ENCODE assay signal across 16 cellular contexts in the genomic region with DNA sequence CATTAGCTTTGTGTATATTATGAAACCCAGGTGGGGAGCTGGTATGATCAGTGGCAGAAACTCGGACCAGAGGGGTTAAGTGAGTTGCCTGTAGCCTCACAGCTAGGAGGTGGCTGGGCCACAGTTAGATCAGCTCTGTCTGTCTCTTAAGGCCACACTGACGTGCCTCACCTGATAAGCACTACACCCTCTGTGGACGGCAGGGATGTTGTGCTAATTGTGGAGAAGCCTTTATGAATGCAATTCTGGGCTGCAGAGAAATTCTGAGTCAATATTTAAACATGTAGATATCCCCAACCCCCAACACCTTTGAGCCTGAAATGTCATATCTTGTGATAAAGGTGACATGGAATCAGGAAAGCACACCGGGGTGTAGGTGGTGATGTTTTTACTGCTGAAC.
"Had no signal": no experiment of that assay in that cellular context is flagged by ENCODE, and none has a peak within 500 bp of the region (broad histone marks: within the 10 kb centered on the region; RNA-seq: fewer than 3 reads in every experiment).

No MANE protein-coding gene starts in this region.

- H3K4me1 ChIP-seq: left ventricle myocardium inferior, tibial nerve, uterus had no signal

- H3K36me3 ChIP-seq: left ventricle myocardium inferior, tibial nerve, uterus had no signal

- DNase-seq: activated CD4-positive, alpha-beta memory T cell treated with anti-CD3 and anti-CD28 coated beads, Interleukin-2, amount 10 ng/mL, durations not matched to agents 7 days and 5 days; activated CD4-positive, alpha-beta T cell treated with anti-CD3 and anti-CD28 coated beads for 48 hours; activated CD4-positive, CD25-positive, alpha-beta regulatory T cell; activated CD8-positive, alpha-beta memory T cell treated with anti-CD3 and anti-CD28 coated beads, Interleukin-2, amount 10 ng/mL, durations not matched to agents 7 days and 5 days; activated naive CD8-positive, alpha-beta T cell treated with anti-CD3 and anti-CD28 coated beads, Interleukin-2, amount 10 ng/mL, durations not matched to agents 7 days and 5 days; central memory CD4-positive, alpha-beta T cell; erythroblast; foreskin melanocyte; kidney; left ventricle myocardium inferior; naive B cell; stimulated activated naive CD4-positive, alpha-beta T cell; T-helper 1 cell; T-helper 9 cell; uterus had no signal

- H3K9me3 ChIP-seq: left ventricle myocardium inferior, tibial nerve, uterus had no signal

- H3K27ac ChIP-seq: left ventricle myocardium inferior, tibial nerve, uterus had no signal

- H3K4me3 ChIP-seq: left ventricle myocardium inferior, tibial nerve, uterus had no signal

- H3K27me3 ChIP-seq: tibial nerve, uterus had no signal
